Comparison of ENCODE assay signal across 9 cellular contexts in genomic region chr14:106564058-106564643, GRCh38.
DNase-seq lines count a peak whose midpoint lies in the region; ATAC-seq and TF ChIP-seq lines count a peak whose summit lies in the region.
"Had no signal": no experiment of that assay in that cellular context is flagged by ENCODE, and none has a peak within 500 bp of the region (broad histone marks: within the 10 kb centered on the region; RNA-seq: fewer than 3 reads in every experiment).

No MANE protein-coding gene starts in this region.

- H3K9me3 Mint-ChIP-seq in naive thymus-derived CD8-positive, alpha-beta T cell = no peaks in the 10 kb centered on the region

- POLR2A ChIA-PET in naive thymus-derived CD8-positive, alpha-beta T cell (lab: Charles Lee) = interaction anchor here (0.6 kb wide), 1 partner anchor 25 kb away, joined by 3 read pairs; no protein-coding TSS in a partner anchor

- H3K4me1 ChIP-seq in OCI-LY3 (ENCODE audit: low read length) = no peaks in the 10 kb centered on the region

- ATAC-seq in naive thymus-derived CD8-positive, alpha-beta T cell = peak; percentile 64 to 76
- no peak for ATAC-seq in HG02973 (IDR thresholded peaks at IDR 0.05; ENCODE audit: unreplicated experiment)

- H3K27ac Mint-ChIP-seq in naive thymus-derived CD8-positive, alpha-beta T cell = no peak overlapping the region

- no peak overlapping the region for H3K27ac ChIP-seq in OCI-LY3 (ENCODE audit: low read length)
- H3K27ac ChIP-seq: BLaER1 treated with 17β-estradiol and CSF1 and Interleukin-3, amounts not matched to agents 10 nM and 100 nM had no signal

- peaks cover 0 to 2% (median 0%) of the 10 kb centered on the region in 4 donors for H3K4me1 Mint-ChIP-seq in naive thymus-derived CD8-positive, alpha-beta T cell

- no peaks in the 10 kb centered on the region for H3K36me3 ChIP-seq in OCI-LY3 (replicated peaks; ENCODE audit: low read depth, low read length)
- H3K36me3 ChIP-seq: BLaER1 treated with 17β-estradiol and CSF1 and Interleukin-3, amounts not matched to agents 10 nM and 100 nM had no signal

- no peak overlapping the region for H3K4me3 Mint-ChIP-seq in naive thymus-derived CD8-positive, alpha-beta T cell

- DNase-seq in NCI-H345 (lab: John Stamatoyannopoulos, UW) = peak; percentile 14
- DNase-seq in NCI-H345 treated with DMSO at 0.1 percent for 48 hours (lab: John Stamatoyannopoulos, UW; ENCODE audit: unreplicated experiment) = no peak
- peak; percentile 82 to 84 for DNase-seq in activated T-cell treated with anti-CD3 and anti-CD28 coated beads, Interleukin-2, amount 50 U/mL, for 48 hours
- DNase-seq in naive thymus-derived CD8-positive, alpha-beta T cell = peak; percentile 31 to 81 (median 51)
- no peak for DNase-seq in dedifferentiated amniotic fluid mesenchymal stem cell (ENCODE audit: extremely low spot score)
- DNase-seq in RPMI8226 = no peak

- H3K36me3 Mint-ChIP-seq in naive thymus-derived CD8-positive, alpha-beta T cell = no peaks in the 10 kb centered on the region

- H2AFZ ChIP-seq in OCI-LY3 (ENCODE audit: low read depth, low read length) = no peak overlapping the region

- no peaks in the 10 kb centered on the region for H3K79me2 ChIP-seq in OCI-LY3 (ENCODE audit: low read length)

- H3K4me3 ChIP-seq in OCI-LY3 (ENCODE audit: low read length) = no peak overlapping the region
- H3K4me3 ChIP-seq: BLaER1 treated with 17β-estradiol and CSF1 and Interleukin-3, amounts not matched to agents 10 nM and 100 nM had no signal

- H3K4me2 ChIP-seq in OCI-LY3 (ENCODE audit: low read length) = no peak overlapping the region

- no peak overlapping the region for H3K9ac ChIP-seq in OCI-LY3 (ENCODE audit: low read length)
- H3K9ac ChIP-seq: BLaER1 treated with 17β-estradiol and CSF1 and Interleukin-3, amounts not matched to agents 10 nM and 100 nM had no signal

- peaks cover 19% of the 10 kb centered on the region for H3K27me3 ChIP-seq in OCI-LY3 (ENCODE audit: low read depth, low read length)
- H3K27me3 ChIP-seq: BLaER1 treated with 17β-estradiol and CSF1 and Interleukin-3, amounts not matched to agents 10 nM and 100 nM had no signal

- H4K20me1 ChIP-seq in OCI-LY3 (ENCODE audit: insufficient read depth, low read length) = no peaks in the 10 kb centered on the region
- H4K20me1 ChIP-seq: BLaER1 treated with 17β-estradiol and CSF1 and Interleukin-3, amounts not matched to agents 10 nM and 100 nM had no signal

- peaks cover 19 to 26% (median 22%) of the 10 kb centered on the region in 5 donors for H3K27me3 Mint-ChIP-seq in naive thymus-derived CD8-positive, alpha-beta T cell

- no peaks in the 10 kb centered on the region for H3K9me3 ChIP-seq in OCI-LY3 (ENCODE audit: insufficient read depth, low read length)
- H3K9me3 ChIP-seq: BLaER1 treated with 17β-estradiol and CSF1 and Interleukin-3, amounts not matched to agents 10 nM and 100 nM had no signal

- TF ChIP-seq CTCF in OCI-LY3 (IDR thresholded peaks at IDR 0.05; ENCODE audit: low read depth, low read length) = peak; percentile 74

Comparison
In these comparisons a context has a peak if more than half of its experiments do, and no peak if none do; other contexts are left out.
1. DNase-seq: peak in NCI-H345 (single experiment), activated T-cell treated with anti-CD3 and anti-CD28 coated beads, Interleukin-2, amount 50 U/mL, for 48 hours (2 of 2) and naive thymus-derived CD8-positive, alpha-beta T cell (10 of 10); none in NCI-H345 treated with DMSO at 0.1 percent for 48 hours (single experiment), dedifferentiated amniotic fluid mesenchymal stem cell (single experiment) and RPMI8226 (single experiment).